Comparison of ENCODE assay signal across 17 cellular contexts in genomic region chr6:7901056-7901455, GRCh38.
"Had no signal": no experiment of that assay in that cellular context is flagged by ENCODE, and none has a peak within 500 bp of the region (broad histone marks: within the 10 kb centered on the region; RNA-seq: fewer than 3 reads in every experiment).

No MANE protein-coding gene starts in this region.

- H3K4me3 ChIP-seq: esophagus muscularis mucosa, left ventricle myocardium inferior had no signal

- ATAC-seq: activated CD4-positive, CD25-positive, alpha-beta regulatory T cell treated with anti-CD3 and anti-CD28 coated beads, Interleukin-2, amount 50 U/mL, for 24 hours; activated naive CD8-positive, alpha-beta T cell treated with anti-CD3 and anti-CD28 coated beads, Interleukin-2, amount 50 U/mL, for 24 hours; natural killer cell; T-cell had no signal

- H3K4me1 Mint-ChIP-seq: activated naive CD8-positive, alpha-beta T cell treated with anti-CD3 and anti-CD28 coated beads, Interleukin-2, amount 50 U/mL, for 24 hours; T-cell had no signal

- DNase-seq: activated CD4-positive, alpha-beta T cell treated with anti-CD3 and anti-CD28 coated beads, Interleukin-2, amount 50 U/mL, for 1 hour; activated naive CD4-positive, alpha-beta T cell treated with anti-CD3 and anti-CD28 coated beads for 36 hours; activated naive CD8-positive, alpha-beta T cell treated with anti-CD3 and anti-CD28 coated beads, Interleukin-2, amount 50 U/mL, for 24 hours; activated T-cell treated with anti-CD3 and anti-CD28 coated beads for 4 hours; aorta; hippocampal formation; left ventricle myocardium inferior; natural killer cell; posterior cingulate gyrus; stimulated activated CD4-positive, alpha-beta T cell treated with anti-CD3 and anti-CD28 coated beads, Interleukin-2, amount 100 ng/mL, for 48 hours; stimulated activated naive CD4-positive, alpha-beta T cell; T-cell; T-helper 9 cell; trophoblast cell had no signal

- H3K9me3 Mint-ChIP-seq: activated naive CD4-positive, alpha-beta T cell treated with anti-CD3 and anti-CD28 coated beads for 36 hours; activated naive CD8-positive, alpha-beta T cell treated with anti-CD3 and anti-CD28 coated beads, Interleukin-2, amount 50 U/mL, for 24 hours; activated T-helper 2 cell treated with anti-CD3 and anti-CD28 coated beads, Interferon-gamma antibody, Interleukin-2, Interleukin-4, amounts not matched to agents 10 μg/mL and 5 μg/mL and 100 μg/mL, durations not matched to agents 14 hours and 24 hours and 36 hours; natural killer cell; T-cell had no signal

- H3K27me3 ChIP-seq: esophagus muscularis mucosa had no signal

- H3K27ac ChIP-seq: esophagus muscularis mucosa, left ventricle myocardium inferior had no signal

- H3K4me3 Mint-ChIP-seq: activated naive CD4-positive, alpha-beta T cell treated with anti-CD3 and anti-CD28 coated beads for 36 hours; activated naive CD8-positive, alpha-beta T cell treated with anti-CD3 and anti-CD28 coated beads, Interleukin-2, amount 50 U/mL, for 24 hours; natural killer cell; T-cell had no signal

- H3K9me3 ChIP-seq: esophagus muscularis mucosa, left ventricle myocardium inferior had no signal

- H3K27me3 Mint-ChIP-seq: activated naive CD8-positive, alpha-beta T cell treated with anti-CD3 and anti-CD28 coated beads, Interleukin-2, amount 50 U/mL, for 24 hours; T-cell had no signal

- H3K27ac Mint-ChIP-seq: activated naive CD4-positive, alpha-beta T cell treated with anti-CD3 and anti-CD28 coated beads for 36 hours; activated naive CD8-positive, alpha-beta T cell treated with anti-CD3 and anti-CD28 coated beads, Interleukin-2, amount 50 U/mL, for 24 hours; activated T-helper 2 cell treated with anti-CD3 and anti-CD28 coated beads, Interferon-gamma antibody, Interleukin-2, Interleukin-4, amounts not matched to agents 10 μg/mL and 5 μg/mL and 100 μg/mL, durations not matched to agents 14 hours and 24 hours and 36 hours; natural killer cell; T-cell had no signal
